ENCODE assay signal across 14 cellular contexts in genomic region chr7:2738110-2738509, GRCh38. TPM values are rescaled to one million over a fixed set of nuclear protein-coding genes. Genes with fewer than 3 reads are reported as not detected.
DNase-seq lines count a peak whose midpoint lies in the region; ATAC-seq and TF ChIP-seq lines count a peak whose summit lies in the region.
"Had no signal": no experiment of that assay in that cellular context is flagged by ENCODE, and none has a peak within 500 bp of the region (broad histone marks: within the 10 kb centered on the region; RNA-seq: fewer than 3 reads in every experiment).

No MANE protein-coding gene starts in this region.

- H3K9me2 ChIP-seq in Loucy (replicated peaks; ENCODE audit: low read depth, low read length), result no peaks in the 10 kb centered on the region

- H3K4me1 ChIP-seq in Loucy (ENCODE audit: insufficient read depth, low read length, poor library complexity, severe bottlenecking) (peaks cover 58% of the 10 kb centered on the region), adrenal gland (replicated peaks in 1 of 2) (peaks cover 0 to 35% of the 10 kb centered on the region in 2 donors), right atrium auricular region (peaks cover 0 to 59% of the 10 kb centered on the region in 2 donors), spleen (peaks cover 16 to 63% (median 40%) of the 10 kb centered on the region in 6 donors), SJCRH30 (no peaks in the 10 kb centered on the region)

- 43 to 64% (median 55%) methylated on average over 14 of the region's 14 CpGs for WGBS in adrenal gland, 4 donors
- WGBS in spleen, 5 donors, result 36 to 58% (median 42%) methylated on average over 14 of the region's 14 CpGs

- H3K79me2 ChIP-seq in Loucy (ENCODE audit: insufficient read depth, low read length), result peaks cover 85% of the 10 kb centered on the region

- intact Hi-C loops in adrenal gland (cut with DNase I), result loop anchor here in 1 of 2 donors (10.0 kb wide), 1 partner anchor 57 kb away; no protein-coding TSS in a partner anchor
- intact Hi-C loops in spleen (cut with DNase I; ENCODE audit: low total_unique reads), result no loop called here

- H3K9me3 ChIP-seq in Loucy (ENCODE audit: insufficient read depth, low read depth, low read length) (no peaks in the 10 kb centered on the region), adrenal gland (replicated peaks in 1 of 3) (no peaks in the 10 kb centered on the region), right atrium auricular region (no peaks in the 10 kb centered on the region), spleen (peaks cover 0 to 5% (median 0%) of the 10 kb centered on the region in 8 donors), SJCRH30 (replicated peaks) (no peaks in the 10 kb centered on the region)
- H3K9me3 ChIP-seq: Caco-2 had no signal

- no peak for TF ChIP-seq CTCF in Loucy (conservative IDR thresholded peaks at IDR 0.05; ENCODE audit: low read length)
- no peak for TF ChIP-seq CTCF in adrenal gland (IDR thresholded peaks at IDR 0.05)
- TF ChIP-seq CTCF in right atrium auricular region (IDR thresholded peaks at IDR 0.05), result no peak
- TF ChIP-seq CTCF in spleen (IDR thresholded peaks at IDR 0.05 in 8 of 11, conservative IDR thresholded peaks at IDR 0.05 in 3 of 11), result no peak
- no peak for TF ChIP-seq CTCF in omental fat pad (IDR thresholded peaks at IDR 0.05)

- TF ChIP-seq POLR2A in adrenal gland (IDR thresholded peaks at IDR 0.05) (peak; percentile 23 to 29), spleen (IDR thresholded peaks at IDR 0.05) (no peak)

- H2AFZ ChIP-seq in Loucy (ENCODE audit: low read length), result no peak overlapping the region

- H3K27ac ChIP-seq in adrenal gland (peak overlapping the region in 3 of 5 donors; percentile 19 to 45 (median 42)), right atrium auricular region (peak overlapping the region; percentile 11 to 53), spleen (peak overlapping the region in 4 of 8 donors; percentile 3 to 48 (median 24)), SJCRH30 (no peak overlapping the region)

- H3F3A ChIP-seq in Loucy (ENCODE audit: low read depth), result peaks cover 9% of the 10 kb centered on the region

- H3K4me3 ChIP-seq in Loucy (ENCODE audit: low read length, poor library complexity, severe bottlenecking) (no peak overlapping the region), adrenal gland (no peak overlapping the region), right atrium auricular region (no peak overlapping the region), spleen (no peak overlapping the region), SJCRH30 (no peak overlapping the region)

- H4K20me1 ChIP-seq in Loucy (ENCODE audit: insufficient read depth, low read length, poor library complexity, severe bottlenecking), result no peaks in the 10 kb centered on the region

- H3K4me2 ChIP-seq in Loucy (ENCODE audit: low read depth, low read length, poor library complexity, severe bottlenecking), result no peak overlapping the region

- H3K9ac ChIP-seq in Loucy (ENCODE audit: low read depth, low read length, poor library complexity, severe bottlenecking), result peak overlapping the region; percentile 78

- H3K36me3 ChIP-seq in Loucy (ENCODE audit: insufficient read depth, low read length) (peaks cover 31% of the 10 kb centered on the region; the same call in 1 of the 2 replicates), adrenal gland (replicated peaks in 1 of 2) (no peaks in the 10 kb centered on the region), right atrium auricular region (no peaks in the 10 kb centered on the region), spleen (peaks cover 0 to 14% (median 0%) of the 10 kb centered on the region in 6 donors), SJCRH30 (no peaks in the 10 kb centered on the region)

- DNase-seq in adrenal gland (peak in 6 of 7 donors; percentile 42 to 79 (median 58)), right atrium auricular region (ENCODE audit: low spot score) (peak; percentile 78), spleen (peak; percentile 70), germinal center (ENCODE audit: low spot score) (no peak), omental fat pad (ENCODE audit: low spot score) (no peak), SJCRH30 (no peak), COLO668 (lab: John Stamatoyannopoulos, UW; ENCODE audit: unreplicated experiment) (no peak)
- DNase-seq: effector CD8-positive, alpha-beta T cell; HCEC 1CT; NCI-H748 treated with DMSO at 0.1 percent for 48 hours had no signal

- ATAC-seq in omental fat pad (ENCODE audit: low FRiP score), result no peak

- H3K27me3 ChIP-seq in Loucy (ENCODE audit: insufficient read depth, low read length, poor library complexity, severe bottlenecking) (no peaks in the 10 kb centered on the region), adrenal gland (no peaks in the 10 kb centered on the region), right atrium auricular region (no peaks in the 10 kb centered on the region), spleen (replicated peaks in 1 of 7) (no peaks in the 10 kb centered on the region), SJCRH30 (no peaks in the 10 kb centered on the region)

RNA-seq across cellular contexts. Expression of gene AMZ1, which starts 50.1 kb away (rescaled TPM):
- total RNA-seq in adrenal gland (under 1 TPM in 2 of 8 donors, not detected in 6; 0.14 to 0.36 TPM), right atrium auricular region (under 1 TPM in 1 of 2 donors, not detected in 1; 0.07 TPM), spleen (1 to 10 TPM in 6 of 7 donors, under 1 TPM in 1; 0.97 to 3.4 (median 1.9) TPM), omental fat pad (1 to 10 TPM in 1 of 4 donors, under 1 TPM in 1, not detected in 2; 0.19 to 1.1 TPM)
- polyA plus RNA-seq in adrenal gland (under 1 TPM; 0.07 to 0.32 (median 0.07) TPM), spleen (1 to 10 TPM in 1 of 3 donors, under 1 TPM in 2; 0.20 to 1.6 (median 0.57) TPM)
- total RNA-seq in SJCRH30 (2014; rRNA removed; shearing (Covaris generic)), result 0.02 and 0.05 TPM in 2 replicates
- total RNA-seq: activated CD8-positive, alpha-beta memory T cell treated with anti-CD3 and anti-CD28 coated beads for 36 hours; MCF 10A had no signal

Comparison
In these comparisons a context has a peak if more than half of its experiments do, and no peak if none do; other contexts are left out.
1. DNase-seq: peak in adrenal gland (6 of 7), right atrium auricular region (single experiment) and spleen (single experiment); none in germinal center (single experiment), omental fat pad (single experiment), SJCRH30 (0 of 2) and COLO668 (single experiment).
2. POLR2A ChIP-seq: peak in adrenal gland (2 of 2); none in spleen (0 of 3).